In the genomic region with DNA sequence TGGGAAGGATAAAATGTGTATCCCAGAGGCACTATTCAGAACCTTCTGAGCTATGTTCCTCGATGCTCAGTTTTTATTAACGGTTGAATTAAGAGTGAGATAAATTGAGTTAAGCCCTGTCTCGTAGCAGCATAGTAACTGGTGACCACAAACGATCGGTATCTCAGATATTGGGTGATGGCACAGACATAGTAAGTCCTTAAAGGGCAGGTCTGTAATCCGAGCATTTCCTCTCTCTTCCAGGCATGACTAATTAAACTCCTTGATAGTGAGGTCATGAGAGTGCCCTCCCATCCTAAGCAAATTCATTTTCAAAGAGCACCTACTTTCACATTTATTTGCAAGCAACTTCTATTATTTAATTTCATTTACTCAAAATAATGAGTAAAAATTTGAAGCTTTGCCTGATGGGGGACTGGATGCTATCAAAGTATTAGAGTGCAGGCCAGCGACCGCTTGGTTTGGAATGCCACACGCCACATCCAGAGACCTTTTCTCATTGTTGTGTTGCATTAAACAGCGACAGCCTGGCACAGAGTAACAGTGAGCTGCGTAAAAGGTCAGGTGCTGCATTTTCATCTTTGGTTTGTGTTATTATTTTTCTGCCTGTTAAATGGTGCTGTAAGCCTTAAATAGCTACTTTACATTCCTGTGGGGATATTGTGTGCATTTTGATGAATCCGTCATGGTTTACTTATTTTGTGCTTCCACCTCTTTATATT, we compare ENCODE assay signal across 1 cellular context.
TF ChIP-seq lines count a peak whose summit lies in the region.

No MANE protein-coding gene starts in this region.

TF ChIP-seq in SK-N-SH treated with all-trans-retinoic acid at 6 μM for 48 hours, 23 proteins besides CTCF, POLR2A, EP300 and RAD21 (continued from another document):
- TF ChIP-seq, protein P1, sequence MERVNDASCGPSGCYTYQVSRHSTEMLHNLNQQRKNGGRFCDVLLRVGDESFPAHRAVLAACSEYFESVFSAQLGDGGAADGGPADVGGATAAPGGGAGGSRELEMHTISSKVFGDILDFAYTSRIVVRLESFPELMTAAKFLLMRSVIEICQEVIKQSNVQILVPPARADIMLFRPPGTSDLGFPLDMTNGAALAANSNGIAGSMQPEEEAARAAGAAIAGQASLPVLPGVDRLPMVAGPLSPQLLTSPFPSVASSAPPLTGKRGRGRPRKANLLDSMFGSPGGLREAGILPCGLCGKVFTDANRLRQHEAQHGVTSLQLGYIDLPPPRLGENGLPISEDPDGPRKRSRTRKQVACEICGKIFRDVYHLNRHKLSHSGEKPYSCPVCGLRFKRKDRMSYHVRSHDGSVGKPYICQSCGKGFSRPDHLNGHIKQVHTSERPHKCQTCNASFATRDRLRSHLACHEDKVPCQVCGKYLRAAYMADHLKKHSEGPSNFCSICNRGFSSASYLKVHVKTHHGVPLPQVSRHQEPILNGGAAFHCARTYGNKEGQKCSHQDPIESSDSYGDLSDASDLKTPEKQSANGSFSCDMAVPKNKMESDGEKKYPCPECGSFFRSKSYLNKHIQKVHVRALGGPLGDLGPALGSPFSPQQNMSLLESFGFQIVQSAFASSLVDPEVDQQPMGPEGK (CRISPR knock-in tag; IDR thresholded peaks at IDR 0.05; ENCODE audit: borderline replicate concordance): no peak
- TF ChIP-seq ZFP3 (CRISPR knock-in tag; IDR thresholded peaks at IDR 0.05) (no peak), TCF4 (CRISPR knock-in tag; IDR thresholded peaks at IDR 0.05; ENCODE audit: borderline replicate concordance) (no peak), ESRRG (CRISPR knock-in tag; IDR thresholded peaks at IDR 0.05) (no peak)
